In the genomic region with DNA sequence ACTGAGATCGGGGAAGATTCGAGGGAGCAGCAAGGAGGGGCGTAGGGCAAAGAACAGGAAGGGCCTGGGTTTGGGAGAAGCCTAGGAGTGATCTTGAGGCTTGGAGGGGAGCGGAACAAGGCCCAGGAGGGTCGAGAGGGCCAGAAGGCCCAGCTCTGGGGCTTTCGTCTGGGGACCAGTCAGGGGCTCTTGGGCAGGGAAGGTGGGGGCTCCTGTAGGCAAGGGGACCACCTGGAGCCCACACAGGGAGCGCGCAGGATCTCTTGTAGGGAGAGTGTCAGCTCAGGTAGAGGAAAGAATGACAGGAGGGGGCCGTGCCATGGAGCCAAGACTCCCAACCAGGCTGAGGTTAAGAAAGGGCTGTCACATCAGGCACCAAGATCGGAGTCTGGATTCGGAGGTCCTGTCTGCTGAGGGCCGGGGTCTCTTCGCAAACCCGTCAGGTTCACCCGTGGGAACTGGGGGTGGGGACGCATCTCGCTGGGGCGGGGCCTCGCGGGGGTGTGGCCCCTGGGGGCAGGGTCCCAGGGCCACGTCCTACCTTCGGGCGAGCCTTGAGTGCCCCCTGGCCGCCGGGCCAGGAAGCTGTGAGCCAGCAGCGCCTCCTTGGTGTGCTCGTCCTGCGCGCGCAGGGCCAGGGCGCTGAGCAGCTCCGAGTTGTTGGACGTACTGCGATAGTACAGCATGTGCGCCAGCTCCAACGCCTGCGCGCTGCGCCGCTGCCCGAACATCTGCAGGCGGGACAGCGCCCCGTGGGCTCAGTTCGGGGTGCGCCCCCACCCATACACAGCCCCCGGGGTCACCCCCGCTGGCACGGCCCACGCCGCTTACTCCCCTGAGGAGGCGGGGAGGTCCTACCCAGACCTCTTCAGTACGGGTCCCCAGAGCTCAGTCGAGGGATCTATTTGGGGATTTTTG, we compare ENCODE assay signal across 8 cellular contexts. TPM values are rescaled to one million over a fixed set of nuclear protein-coding genes. Genes with fewer than 3 reads are reported as not detected.
DNase-seq lines count a peak whose midpoint lies in the region; ATAC-seq and TF ChIP-seq lines count a peak whose summit lies in the region.

No MANE protein-coding gene starts in this region.

- H3K36me3 ChIP-seq in kidney epithelial cell (ENCODE audit: control insufficient read depth, insufficient read depth, low read length), result peaks cover 3% of the 10 kb centered on the region

- H3K27ac ChIP-seq in caudate nucleus (ENCODE audit: low read depth, low read length), result peak overlapping the region; percentile 85

- ATAC-seq in HG03066 (IDR thresholded peaks at IDR 0.05; ENCODE audit: low read depth, unreplicated experiment), result peak; percentile 49

- peak overlapping the region; percentile 51 for H3K4me3 ChIP-seq in kidney epithelial cell (ENCODE audit: low read depth, low read length)

- no peaks in the 10 kb centered on the region for H3K27me3 ChIP-seq in kidney epithelial cell (ENCODE audit: control insufficient read depth, insufficient read depth, low read length)

- DNase-seq in NK-92 treated with Interleukin-12 subunit alpha and Interleukin-12 subunit beta, amount 100 ng/mL, for 24 hours (lab: John Stamatoyannopoulos, UW), result peak; percentile 92
- DNase-seq in NK-92 (lab: John Stamatoyannopoulos, UW; ENCODE audit: unreplicated experiment) (no peak), NCI-H2171 treated with DMSO at 0.1 percent for 48 hours (lab: John Stamatoyannopoulos, UW) (peak; percentile 91), caudate nucleus (lab: John Stamatoyannopoulos, UW) (peak in 56 of 61 donors; percentile 13 to 81 (median 54)), kidney epithelial cell (ENCODE audit: low read depth) (peak; percentile 71)
- DNase-seq in activated CD4-positive, CD25-positive, alpha-beta regulatory T cell (lab: John Stamatoyannopoulos, UW), result peak; percentile 78 to 93 (median 89)
- DNase-seq in stimulated activated CD4-positive, alpha-beta T cell treated with anti-CD3 and anti-CD28 coated beads, Interleukin-15, amount 100 ng/mL, for 1 hour (ENCODE audit: low read depth in 1 of 2, low spot score in 1 of 2), result peak; percentile 90 to 92

- peak; percentile 88 for TF ChIP-seq CTCF in kidney epithelial cell (IDR thresholded peaks at IDR 0.05; ENCODE audit: insufficient read depth, low read length, poor library complexity, severe bottlenecking)

RNA-seq across cellular contexts. Expression of a gene that starts 8.4 kb away (rescaled TPM):
- total RNA-seq in kidney epithelial cell, result 30.7 and 32.5 TPM in 2 replicates

RNA-seq across cellular contexts. Expression of a gene that starts 30.0 kb away (rescaled TPM):
- 4.4 and 5.8 TPM in 2 replicates for total RNA-seq in kidney epithelial cell

RNA-seq across cellular contexts. Expression of a gene that starts 30.4 kb away (rescaled TPM):
- 0.25 TPM in 1 of 2 replicates, not detected in the other for total RNA-seq in kidney epithelial cell

RNA-seq across cellular contexts. Expression of a gene that starts 57.6 kb away (rescaled TPM):
- total RNA-seq in kidney epithelial cell, result 152 and 170 TPM in 2 replicates

RNA-seq across cellular contexts. Expression of a gene that starts 59.7 kb away (rescaled TPM):
- total RNA-seq in kidney epithelial cell, result 0.21 and 0.63 TPM in 2 replicates
